8 cellular contexts compared by ENCODE assay signal in the genomic region with DNA sequence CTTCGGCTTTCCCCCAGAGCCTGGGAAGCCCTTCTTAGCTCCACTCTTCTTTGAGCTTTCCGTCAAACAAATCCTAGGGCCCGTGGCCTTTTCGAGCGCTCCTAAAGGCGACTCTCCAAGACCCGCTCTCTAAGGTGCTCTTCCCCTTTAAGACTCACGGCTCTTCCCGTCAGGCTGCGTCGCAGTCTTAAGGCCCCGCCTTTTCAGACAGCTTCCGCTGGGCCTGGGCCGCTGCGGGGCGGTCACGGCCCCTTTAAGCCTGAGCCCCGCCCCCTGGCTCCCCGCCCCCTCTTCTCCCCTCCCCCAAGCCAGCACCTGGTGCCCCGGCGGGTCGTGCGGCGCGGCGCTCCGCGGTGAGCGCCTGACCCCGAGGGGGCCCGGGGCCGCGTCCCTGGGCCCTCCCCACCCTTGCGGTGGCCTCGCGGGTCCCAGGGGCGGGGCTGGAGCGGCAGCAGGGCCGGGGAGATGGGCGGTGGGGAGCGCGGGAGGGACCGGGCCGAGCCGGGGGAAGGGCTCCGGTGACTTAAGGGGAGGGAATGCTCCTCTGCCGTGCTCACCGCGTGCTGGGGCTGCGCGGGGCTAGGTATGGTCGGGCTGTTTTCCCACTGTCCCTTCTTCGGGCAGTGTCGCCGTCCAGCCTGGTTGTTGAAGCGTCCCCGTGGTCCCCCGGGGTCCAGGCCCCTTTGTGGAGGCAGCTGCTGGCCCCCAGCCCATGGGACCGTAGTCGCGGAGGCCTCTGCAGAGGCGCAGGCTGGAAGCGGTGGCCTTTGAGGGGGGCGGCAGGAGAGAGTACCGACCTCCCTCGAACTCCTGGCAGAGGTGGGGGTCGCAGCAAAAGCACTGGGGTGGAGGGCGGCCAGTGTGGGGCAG. TPM values are rescaled to one million over a fixed set of nuclear protein-coding genes. Genes with fewer than 3 reads are reported as not detected.
DNase-seq lines count a peak whose midpoint lies in the region; ATAC-seq and TF ChIP-seq lines count a peak whose summit lies in the region.

PEX5 (plus strand) TSS at position 289 of the 870 bp plus-strand sequence. CDS start 692 bp downstream, outside the sequence.

- peak within 1 kb of the TSS; percentile 93 for H3K27ac Mint-ChIP-seq in activated T-helper 17 cell treated with anti-CD3 and anti-CD28 coated beads, Interleukin-2, amount 50 U/mL, for 72 hours
- peak within 1 kb of the TSS; percentile 93 to 99 (median 98) for H3K27ac Mint-ChIP-seq in naive thymus-derived CD4-positive, alpha-beta T cell
- peak within 1 kb of the TSS; percentile 94 for H3K27ac Mint-ChIP-seq in stimulated activated memory B cell treated with anti-CD40 and anti-IgM and Interleukin-4, amounts not matched to agents 10 μg/mL and 1 μg/mL and 100 μg/mL, for 72 hours

- H3K4me3 ChIP-seq in DOHH2 (ENCODE audit: low read length) (peak within 1 kb of the TSS; percentile 96), GM23248 (peak within 1 kb of the TSS; percentile 72), fibroblast of lung (replicated peaks in 1 of 4; ENCODE audit: control extremely low read depth in 1 of 4, insufficient read depth in 1 of 4, low read depth in 3 of 4, low read length in 4 of 4) (peak within 1 kb of the TSS; percentile 68 to 92 (median 80))
- peak within 1 kb of the TSS; percentile 89 for H3K4me3 ChIP-seq in naive thymus-derived CD4-positive, alpha-beta T cell (ENCODE audit: low read length)

- DNase-seq in GM23248 (peak; percentile 97), Kasumi-1 (lab: John Stamatoyannopoulos, UW) (peak; percentile 65 to 69), RWPE1 (ENCODE audit: low spot score) (peak; percentile 87), fibroblast of lung (ENCODE audit: low read depth in 2 of 2) (peak; percentile 93 to 94)
- peak; percentile 64 to 85 (median 82) for DNase-seq in naive thymus-derived CD4-positive, alpha-beta T cell

- H3K79me2 ChIP-seq in DOHH2 (ENCODE audit: control insufficient read depth, low read length) (peaks cover 26% of the 10 kb centered on the region), GM23248 (ENCODE audit: insufficient read depth) (peaks cover 17% of the 10 kb centered on the region), fibroblast of lung (ENCODE audit: control insufficient read depth, insufficient read depth, low read length) (no peaks in the 10 kb centered on the region)

- H3K27ac ChIP-seq in DOHH2 (ENCODE audit: low read depth, low read length), result peak within 1 kb of the TSS; percentile 29
- H3K27ac ChIP-seq in GM23248, result peak within 1 kb of the TSS; percentile 78
- peak within 1 kb of the TSS; percentile 74 for H3K27ac ChIP-seq in RWPE1
- H3K27ac ChIP-seq in fibroblast of lung (ENCODE audit: insufficient read depth, low read length), result peak within 1 kb of the TSS; percentile 90
- H3K27ac ChIP-seq in naive thymus-derived CD4-positive, alpha-beta T cell (ENCODE audit: low read depth, low read length), result peak within 1 kb of the TSS; percentile 92

- H3K27me3 Mint-ChIP-seq in activated T-helper 17 cell treated with anti-CD3 and anti-CD28 coated beads, Interleukin-2, amount 50 U/mL, for 72 hours, result no peaks in the 10 kb centered on the region
- no peaks in the 10 kb centered on the region for H3K27me3 Mint-ChIP-seq in naive thymus-derived CD4-positive, alpha-beta T cell
- no peaks in the 10 kb centered on the region for H3K27me3 Mint-ChIP-seq in stimulated activated memory B cell treated with anti-CD40 and anti-IgM and Interleukin-4, amounts not matched to agents 10 μg/mL and 1 μg/mL and 100 μg/mL, for 72 hours

- H3K27me3 ChIP-seq in DOHH2 (ENCODE audit: control insufficient read depth, low read length) (no peaks in the 10 kb centered on the region), GM23248 (replicated peaks; ENCODE audit: insufficient read depth) (no peaks in the 10 kb centered on the region), fibroblast of lung (ENCODE audit: control insufficient read depth, insufficient read depth, low read length) (no peaks in the 10 kb centered on the region)
- H3K27me3 ChIP-seq in naive thymus-derived CD4-positive, alpha-beta T cell (ENCODE audit: control insufficient read depth in 2 of 2, insufficient read depth in 2 of 2, low read length in 2 of 2), result no peaks in the 10 kb centered on the region

- intact Hi-C loops in naive thymus-derived CD4-positive, alpha-beta T cell (cut with micrococcal nuclease), result loop anchor here (1.0 to 5.0 kb wide), 16 partner anchors 59 to 1508 kb away; partner anchors contain the start of genes LPCAT3 (in 2 of the 2), NECAP1 (in 2 of the 2), CDCA3 (in 1 of the 2) and CLSTN3 (in 1 of the 2)

- POLR2A ChIA-PET in RWPE1 (lab: Yijun Ruan, JAX; ENCODE audit: low non-redundant PET), result interaction anchor here (0.5 kb wide), 1 partner anchor 9 kb away, joined by 5 read pairs; no protein-coding TSS in a partner anchor
- POLR2A ChIA-PET in naive thymus-derived CD4-positive, alpha-beta T cell (lab: Charles Lee), result interaction anchor here (1.2 to 1.4 kb wide), 3 partner anchors 317 to 744 kb away, joined by 3 to 5 read pairs (median 3); partner anchors contain the start of gene SPSB2

- H3K36me3 ChIP-seq in DOHH2 (ENCODE audit: control insufficient read depth, low read length), result peaks cover 39% of the 10 kb centered on the region
- H3K36me3 ChIP-seq in GM23248 (ENCODE audit: low read depth), result no peaks in the 10 kb centered on the region; the same call in 1 of the 2 replicates
- no peaks in the 10 kb centered on the region for H3K36me3 ChIP-seq in fibroblast of lung (ENCODE audit: control insufficient read depth, insufficient read depth, low read length)
- H3K36me3 ChIP-seq in naive thymus-derived CD4-positive, alpha-beta T cell (ENCODE audit: control insufficient read depth in 2 of 3, insufficient read depth in 3 of 3, low read length in 3 of 3), result peaks cover 0 to 20% (median 0%) of the 10 kb centered on the region in 3 experiments

- peak within 1 kb of the TSS; percentile 88 for H3K4me3 Mint-ChIP-seq in activated T-helper 17 cell treated with anti-CD3 and anti-CD28 coated beads, Interleukin-2, amount 50 U/mL, for 72 hours
- peak within 1 kb of the TSS; percentile 92 to 99 (median 97) for H3K4me3 Mint-ChIP-seq in naive thymus-derived CD4-positive, alpha-beta T cell
- H3K4me3 Mint-ChIP-seq in stimulated activated memory B cell treated with anti-CD40 and anti-IgM and Interleukin-4, amounts not matched to agents 10 μg/mL and 1 μg/mL and 100 μg/mL, for 72 hours, result peak within 1 kb of the TSS; percentile 99

- CTCF ChIA-PET in RWPE1 (lab: Yijun Ruan, JAX), result interaction anchor here (0.5 to 0.6 kb wide), 2 partner anchors 79 to 164 kb away, joined by 3 to 4 read pairs; no protein-coding TSS in a partner anchor
- CTCF ChIA-PET in naive thymus-derived CD4-positive, alpha-beta T cell (lab: Charles Lee), result interaction anchor here (0.7 to 1.3 kb wide), 6 partner anchors 10 to 83 kb away, joined by 3 to 6 read pairs (median 4); no protein-coding TSS in a partner anchor

- H3K9me3 ChIP-seq in DOHH2 (ENCODE audit: control insufficient read depth, insufficient read depth, low read length) (no peaks in the 10 kb centered on the region), GM23248 (ENCODE audit: low read depth) (no peaks in the 10 kb centered on the region), fibroblast of lung (ENCODE audit: control insufficient read depth, insufficient read depth, low read depth, low read length) (no peaks in the 10 kb centered on the region)
- no peaks in the 10 kb centered on the region for H3K9me3 ChIP-seq in naive thymus-derived CD4-positive, alpha-beta T cell (ENCODE audit: control insufficient read depth in 2 of 3, low read length in 3 of 3)

- no peaks in the 10 kb centered on the region for H3K9me3 Mint-ChIP-seq in activated T-helper 17 cell treated with anti-CD3 and anti-CD28 coated beads, Interleukin-2, amount 50 U/mL, for 72 hours
- no peaks in the 10 kb centered on the region for H3K9me3 Mint-ChIP-seq in naive thymus-derived CD4-positive, alpha-beta T cell
- H3K9me3 Mint-ChIP-seq in stimulated activated memory B cell treated with anti-CD40 and anti-IgM and Interleukin-4, amounts not matched to agents 10 μg/mL and 1 μg/mL and 100 μg/mL, for 72 hours, result no peaks in the 10 kb centered on the region

- in situ Hi-C loops in GM23248 (cut with MboI), result no loop called here

- ATAC-seq in activated T-helper 17 cell treated with anti-CD3 and anti-CD28 coated beads, Interleukin-2, amount 50 U/mL, for 72 hours (replicated peaks), result peak; percentile 95
- ATAC-seq in naive thymus-derived CD4-positive, alpha-beta T cell, result peak; percentile 97
- peak; percentile 99 for ATAC-seq in stimulated activated memory B cell treated with anti-CD40 and anti-IgM and Interleukin-4, amounts not matched to agents 10 μg/mL and 1 μg/mL and 100 μg/mL, for 72 hours

- H3K4me1 ChIP-seq in DOHH2 (ENCODE audit: control insufficient read depth, low read length) (peaks cover 27% of the 10 kb centered on the region), GM23248 (ENCODE audit: insufficient read depth) (peaks cover 26% of the 10 kb centered on the region), fibroblast of lung (ENCODE audit: control insufficient read depth, extremely low read depth, insufficient read depth, low read length) (peaks cover 10% of the 10 kb centered on the region)
- H3K4me1 ChIP-seq in naive thymus-derived CD4-positive, alpha-beta T cell (ENCODE audit: control insufficient read depth in 2 of 2, insufficient read depth in 2 of 2, low read length in 2 of 2), result peaks cover 10 to 28% of the 10 kb centered on the region in 2 donors

- 0 out of 2 replicates have a peak, but pooled peaks cover 2% of the 10 kb centered on the region for H3F3A ChIP-seq in DOHH2 (ENCODE audit: control insufficient read depth, insufficient read depth)
- peaks cover 13% of the 10 kb centered on the region; the same call in 1 of the 2 replicates for H3F3A ChIP-seq in GM23248 (ENCODE audit: insufficient read depth)

- TF ChIP-seq CTCF in DOHH2 (IDR thresholded peaks at IDR 0.05; ENCODE audit: low read depth, low read length, poor library complexity, severe bottlenecking) (no peak), RWPE1 (conservative IDR thresholded peaks at IDR 0.05; ENCODE audit: low read depth) (no peak), fibroblast of lung (conservative IDR thresholded peaks at IDR 0.05 in 1 of 2, IDR thresholded peaks at IDR 0.05 in 1 of 2; ENCODE audit: low read depth in 1 of 2, low read length in 2 of 2) (no peak)

- 1% methylated on average over 27 to 50 of the region's 68 CpGs for WGBS in GM23248 (ENCODE audit: low coverage in 1 of 2, low lambda C conversion rate in 2 of 2, missing lambda C conversion rate in 2 of 2), 2 experiments

- H3K4me1 Mint-ChIP-seq in activated T-helper 17 cell treated with anti-CD3 and anti-CD28 coated beads, Interleukin-2, amount 50 U/mL, for 72 hours, result peaks cover 21% of the 10 kb centered on the region
- peaks cover 22 to 56% (median 46%) of the 10 kb centered on the region in 7 donors for H3K4me1 Mint-ChIP-seq in naive thymus-derived CD4-positive, alpha-beta T cell
- H3K4me1 Mint-ChIP-seq in stimulated activated memory B cell treated with anti-CD40 and anti-IgM and Interleukin-4, amounts not matched to agents 10 μg/mL and 1 μg/mL and 100 μg/mL, for 72 hours, result peaks cover 50% of the 10 kb centered on the region

- peak within 1 kb of the TSS; percentile 92 for H2AFZ ChIP-seq in GM23248
- peak within 1 kb of the TSS; percentile 89 for H2AFZ ChIP-seq in fibroblast of lung (ENCODE audit: low read length)

- H3K9ac ChIP-seq in GM23248 (peak within 1 kb of the TSS; percentile 84), fibroblast of lung (ENCODE audit: insufficient read depth, low read length) (peak within 1 kb of the TSS; percentile 68)

- H3K9me2 ChIP-seq in DOHH2 (replicated peaks; ENCODE audit: control insufficient read depth, low read length), result no peaks in the 10 kb centered on the region
- no peaks in the 10 kb centered on the region for H3K9me2 ChIP-seq in GM23248 (ENCODE audit: insufficient read depth)

- H3K4me2 ChIP-seq in DOHH2 (ENCODE audit: low read length), result peak within 1 kb of the TSS; percentile 98
- H3K4me2 ChIP-seq in GM23248 (ENCODE audit: unreplicated experiment), result peak within 1 kb of the TSS; percentile 94
- peak within 1 kb of the TSS; percentile 76 for H3K4me2 ChIP-seq in fibroblast of lung (ENCODE audit: extremely low read depth, insufficient read depth, low read length)

- H3K36me3 Mint-ChIP-seq in activated T-helper 17 cell treated with anti-CD3 and anti-CD28 coated beads, Interleukin-2, amount 50 U/mL, for 72 hours (ENCODE audit: low read depth), result peaks cover 33% of the 10 kb centered on the region
- peaks cover 0 to 16% (median 10%) of the 10 kb centered on the region in 5 donors for H3K36me3 Mint-ChIP-seq in naive thymus-derived CD4-positive, alpha-beta T cell
- peaks cover 20% of the 10 kb centered on the region for H3K36me3 Mint-ChIP-seq in stimulated activated memory B cell treated with anti-CD40 and anti-IgM and Interleukin-4, amounts not matched to agents 10 μg/mL and 1 μg/mL and 100 μg/mL, for 72 hours

- H4K20me1 ChIP-seq in DOHH2 (ENCODE audit: control insufficient read depth, insufficient read depth, low read depth, low read length) (no peaks in the 10 kb centered on the region), GM23248 (ENCODE audit: insufficient read depth) (no peaks in the 10 kb centered on the region), fibroblast of lung (ENCODE audit: control insufficient read depth, extremely low read depth, insufficient read depth, low read length) (no peaks in the 10 kb centered on the region)

RNA-seq across cellular contexts. Expression of gene PEX5, which starts in this region (rescaled TPM):
- 22.3 and 27.8 TPM in 2 replicates for total RNA-seq in GM23248 (2014; rRNA removed; shearing (Covaris generic))
- polyA plus RNA-seq in GM23248 (2016; fragmentation: Nextera tagmentation; extraction: Ambion mirVana), result 6.6 and 6.8 TPM in 2 replicates
- 10 to 100 TPM; 21.4 to 31.4 TPM for total RNA-seq in activated T-helper 17 cell treated with anti-CD3 and anti-CD28 coated beads, Interleukin-2, amount 50 U/mL, for 72 hours
- total RNA-seq in fibroblast of lung, result 23.3 and 28.0 TPM in 2 replicates
- polyA plus RNA-seq in fibroblast of lung, result 14.4 and 18.7 TPM in 2 replicates
- 20.6 and 24.0 TPM in 2 replicates for polyA plus RNA-seq in fibroblast of lung (2012)
- polyA minus RNA-seq in fibroblast of lung (ENCODE audit: low replicate concordance), result 21.2 and 31.7 TPM in 2 replicates
- 10 to 100 TPM; 20.1 to 36.7 (median 24.4) TPM for total RNA-seq in naive thymus-derived CD4-positive, alpha-beta T cell
- 10 to 100 TPM; 17.3 to 26.6 TPM for polyA plus RNA-seq in naive thymus-derived CD4-positive, alpha-beta T cell

Comparison
In these comparisons a context has a peak if more than half of its experiments do, and no peak if none do; other contexts are left out.
1. Peak in every context shown above with its lines: DNase-seq, ATAC-seq, H3K4me3 ChIP-seq and H3K27ac ChIP-seq.
2. H3K27ac ChIP-seq: peak in every context shown above with its lines; median percentile 92 in naive thymus-derived CD4-positive, alpha-beta T cell; 90 in fibroblast of lung; 78 in GM23248; 74 in RWPE1; 29 in DOHH2.